ENCODE assay signal across 8 cellular contexts in the genomic region with DNA sequence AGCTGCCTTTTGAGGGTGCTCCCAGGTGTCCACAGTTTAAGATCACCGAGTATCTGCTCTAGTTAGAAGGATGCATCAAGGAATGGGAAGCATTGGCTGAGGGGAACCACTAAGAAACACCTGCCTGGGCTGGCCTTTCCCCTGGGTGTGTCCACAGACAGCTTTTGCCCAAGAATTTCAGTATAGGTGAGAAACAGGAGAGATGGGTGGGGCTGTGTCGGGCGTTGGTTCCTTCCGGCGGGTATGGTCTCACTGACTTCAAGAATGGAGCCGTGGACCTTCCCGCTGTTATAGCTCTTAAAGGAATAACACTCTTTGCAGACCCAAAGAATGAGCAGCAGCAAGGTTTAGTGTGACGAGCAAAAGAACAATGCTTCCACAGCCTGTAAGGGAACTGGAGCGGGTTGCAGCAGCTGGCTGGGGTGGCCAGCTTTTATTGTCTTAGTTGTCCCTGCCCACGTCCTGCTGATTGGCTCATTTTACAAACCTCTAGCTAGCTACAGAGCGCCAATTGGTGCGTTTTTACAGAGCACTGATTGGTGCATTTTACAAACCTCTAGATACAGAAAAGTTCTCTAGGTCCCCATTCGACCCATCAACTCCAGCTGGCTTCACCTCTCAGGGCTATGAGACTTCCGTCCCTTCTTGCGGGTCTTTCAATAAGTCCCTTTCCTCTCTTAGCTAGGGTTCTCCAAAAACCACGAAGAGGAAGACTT. TPM values are rescaled to one million over a fixed set of nuclear protein-coding genes. Genes with fewer than 3 reads are reported as not detected.
DNase-seq lines count a peak whose midpoint lies in the region; ATAC-seq and TF ChIP-seq lines count a peak whose summit lies in the region.

No MANE protein-coding gene starts in this region.

- intact Hi-C loops in left ventricle myocardium superior (cut with micrococcal nuclease): no loop called here

- TF ChIP-seq CTCF in cardiac muscle cell (IDR thresholded peaks at IDR 0.05; ENCODE audit: low read depth, low read length) (no peak), RWPE1 (conservative IDR thresholded peaks at IDR 0.05; ENCODE audit: low read depth) (no peak)

- CTCF ChIA-PET in RWPE1 (lab: Yijun Ruan, JAX): interaction anchor here (1.2 to 1.7 kb wide), 3 partner anchors 15 to 84 kb away, joined by 3 to 5 read pairs (median 4); no protein-coding TSS in a partner anchor

- H3K4me1 ChIP-seq in cardiac muscle cell (ENCODE audit: low read depth) (peaks cover 15% of the 10 kb centered on the region), ectodermal cell (ENCODE audit: control insufficient read depth, insufficient read depth, low read length) (no peaks in the 10 kb centered on the region), mucosa of stomach (ENCODE audit: control insufficient read depth, insufficient read depth, low read length) (peaks cover 23% of the 10 kb centered on the region)

- WGBS in ectodermal cell, 2 experiments: 82% methylated on average over 16 of the region's 16 CpGs

- H3K27ac ChIP-seq in cardiac muscle cell (peak overlapping the region; percentile 97), RWPE1 (peak overlapping the region; percentile 97), ectodermal cell (ENCODE audit: insufficient read depth, low read depth, low read length, poor library complexity, severe bottlenecking) (peak overlapping the region; percentile 96)

- H3K27me3 ChIP-seq in cardiac muscle cell: no peaks in the 10 kb centered on the region
- H3K27me3 ChIP-seq in ectodermal cell (ENCODE audit: control insufficient read depth, insufficient read depth, low read length, poor library complexity, severe bottlenecking): no peaks in the 10 kb centered on the region
- H3K27me3 ChIP-seq in mucosa of stomach (ENCODE audit: control insufficient read depth, insufficient read depth, low read length): peaks cover 24% of the 10 kb centered on the region

- H3K9me3 ChIP-seq in cardiac muscle cell (ENCODE audit: low read depth) (no peaks in the 10 kb centered on the region), ectodermal cell (ENCODE audit: control insufficient read depth, low read length) (no peaks in the 10 kb centered on the region), mucosa of stomach (ENCODE audit: control insufficient read depth, low read length) (no peaks in the 10 kb centered on the region)

- H3K36me3 ChIP-seq in cardiac muscle cell (peaks cover 39% of the 10 kb centered on the region), ectodermal cell (ENCODE audit: control insufficient read depth, insufficient read depth, low read length) (peaks cover 41% of the 10 kb centered on the region), mucosa of stomach (ENCODE audit: control insufficient read depth, insufficient read depth, low read length) (no peaks in the 10 kb centered on the region)

- POLR2A ChIA-PET in RWPE1 (lab: Yijun Ruan, JAX; ENCODE audit: low non-redundant PET): interaction anchor here (0.9 kb wide), 1 partner anchor 15 kb away, joined by 17 read pairs; no protein-coding TSS in a partner anchor

- peak overlapping the region; percentile 73 for H3K9ac ChIP-seq in mucosa of stomach (ENCODE audit: low read length)

- H3K4me3 ChIP-seq in cardiac muscle cell (peak overlapping the region; percentile 22), ectodermal cell (ENCODE audit: insufficient read depth, low read depth, low read length) (peak overlapping the region; percentile 86), mucosa of stomach (ENCODE audit: low read length) (peak overlapping the region; percentile 68)

- DNase-seq in cardiac muscle cell (ENCODE audit: low read depth in 1 of 2, low spot score in 1 of 2) (peak in 1 of 2 donors; percentile 36), left ventricle myocardium superior (no peak), RWPE1 (ENCODE audit: low spot score) (no peak)

- ATAC-seq in left ventricle myocardium superior: no peak
- ATAC-seq in GM18867 (IDR thresholded peaks at IDR 0.05; ENCODE audit: unreplicated experiment): no peak
- no peak for ATAC-seq in HG02678 (IDR thresholded peaks at IDR 0.05; ENCODE audit: unreplicated experiment)
- ATAC-seq in HG03025 (IDR thresholded peaks at IDR 0.05; ENCODE audit: low FRiP score, unreplicated experiment): no peak

RNA-seq across cellular contexts. Expression of a gene that starts 2.4 kb away (rescaled TPM):
- total RNA-seq in cardiac muscle cell: 114 and 164 TPM in 2 replicates
- 183 and 249 TPM in 2 replicates for polyA plus RNA-seq in cardiac muscle cell
- 26.3 TPM for total RNA-seq in left ventricle myocardium superior
- polyA plus RNA-seq in ectodermal cell (2013, experiment 1 of 4): 186 TPM
- 204 TPM for polyA plus RNA-seq in ectodermal cell (2013, experiment 2 of 4)
- polyA plus RNA-seq in ectodermal cell (2013, experiment 3 of 4): 123 TPM
- polyA plus RNA-seq in ectodermal cell (2013, experiment 4 of 4): 136 TPM

RNA-seq across cellular contexts. Expression of a gene that starts 13.7 kb away (rescaled TPM):
- total RNA-seq in cardiac muscle cell: 103 and 239 TPM in 2 replicates
- 129 and 262 TPM in 2 replicates for polyA plus RNA-seq in cardiac muscle cell
- 24.7 TPM for total RNA-seq in left ventricle myocardium superior
- polyA plus RNA-seq in ectodermal cell (2013, experiment 1 of 4): 485 TPM
- polyA plus RNA-seq in ectodermal cell (2013, experiment 2 of 4): 475 TPM
- 263 TPM for polyA plus RNA-seq in ectodermal cell (2013, experiment 3 of 4)
- 289 TPM for polyA plus RNA-seq in ectodermal cell (2013, experiment 4 of 4)

RNA-seq across cellular contexts. Expression of a gene that starts 21.7 kb away (rescaled TPM):
- 13.5 and 30.7 TPM in 2 replicates for total RNA-seq in cardiac muscle cell
- polyA plus RNA-seq in cardiac muscle cell: 13.2 and 39.2 TPM in 2 replicates
- 6.4 TPM for total RNA-seq in left ventricle myocardium superior
- 78.2 TPM for polyA plus RNA-seq in ectodermal cell (2013, experiment 1 of 4)
- polyA plus RNA-seq in ectodermal cell (2013, experiment 2 of 4): 89.8 TPM
- polyA plus RNA-seq in ectodermal cell (2013, experiment 3 of 4): 61.7 TPM
- 60.4 TPM for polyA plus RNA-seq in ectodermal cell (2013, experiment 4 of 4)

RNA-seq across cellular contexts. Expression of a gene that starts 22.0 kb away (rescaled TPM):
- total RNA-seq in cardiac muscle cell (29.3 and 35.3 TPM in 2 replicates), left ventricle myocardium superior (130 TPM)
- polyA plus RNA-seq in cardiac muscle cell: 241 and 255 TPM in 2 replicates
- 230 TPM for polyA plus RNA-seq in ectodermal cell (2013, experiment 1 of 4)
- 242 TPM for polyA plus RNA-seq in ectodermal cell (2013, experiment 2 of 4)
- 254 TPM for polyA plus RNA-seq in ectodermal cell (2013, experiment 3 of 4)
- 290 TPM for polyA plus RNA-seq in ectodermal cell (2013, experiment 4 of 4)

Comparison
In these comparisons a context has a peak if more than half of its experiments do, and no peak if none do; other contexts are left out.
1. H3K4me3 ChIP-seq: peak in every context shown above with its lines; median percentile 86 in ectodermal cell; 68 in mucosa of stomach; 22 in cardiac muscle cell.